11 cellular contexts compared by ENCODE assay signal in the genomic region with DNA sequence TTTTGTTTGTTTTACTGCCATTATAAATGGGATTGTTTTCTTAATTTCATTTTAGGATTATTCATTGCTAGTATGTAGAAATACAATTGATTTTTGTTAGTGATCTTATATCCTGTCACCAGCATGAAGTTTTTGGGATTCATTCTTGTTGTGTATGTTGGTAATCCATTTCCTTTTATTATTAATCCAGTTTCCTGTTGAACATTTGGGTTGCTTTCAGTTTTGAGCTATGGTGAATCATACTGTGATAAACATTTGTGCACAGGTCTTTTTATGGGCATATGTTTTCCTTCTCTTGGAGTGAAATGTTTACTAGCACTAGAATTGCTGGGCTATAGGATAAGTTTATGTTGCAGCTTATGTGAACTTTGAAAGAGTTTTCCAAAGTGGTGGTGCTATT.
DNase-seq lines count a peak whose midpoint lies in the region; ATAC-seq, FAIRE-seq and TF ChIP-seq lines count a peak whose summit lies in the region.
"Had no signal": no experiment of that assay in that cellular context is flagged by ENCODE, and none has a peak within 500 bp of the region (broad histone marks: within the 10 kb centered on the region; RNA-seq: fewer than 3 reads in every experiment).

No MANE protein-coding gene starts in this region.

- no peak overlapping the region for H3K4me3 ChIP-seq in bronchial epithelial cell (ENCODE audit: low read depth, low read length)

- no peak for TF ChIP-seq CTCF in bronchial epithelial cell (IDR thresholded peaks at IDR 0.05; ENCODE audit: insufficient read depth, low read length, severe bottlenecking)

- no peak for FAIRE-seq in bronchial epithelial cell (lab: Jason Lieb, UNC)

- intact Hi-C loops in left colon (cut with DNase I, micrococcal nuclease) = no loop called here

- peak; percentile 56 for DNase-seq in bronchial epithelial cell (ENCODE audit: low read depth)
- DNase-seq in left colon = no peak
- DNase-seq in C1 segment of cervical spinal cord (lab: John Stamatoyannopoulos, UW) = no peak
- DNase-seq in activated CD4-positive, alpha-beta T cell treated with anti-CD3 and anti-CD28 coated beads, Interleukin-2, amount 50 U/mL, for 1 hour = no peak
- DNase-seq in NAMALWA (ENCODE audit: low spot score) = no peak
- DNase-seq: left cardiac atrium; stimulated activated CD4-positive, alpha-beta T cell treated with anti-CD3 and anti-CD28 coated beads, Interleukin-4, amount 100 ng/mL, for 4 hours; substantia nigra had no signal

- H3K36me3 ChIP-seq in bronchial epithelial cell (ENCODE audit: control insufficient read depth, insufficient read depth, low read length) = peaks cover 3% of the 10 kb centered on the region

- peak; percentile 68 for ATAC-seq in GM18861 (IDR thresholded peaks at IDR 0.05; ENCODE audit: unreplicated experiment)
- peak; percentile 75 for ATAC-seq in HG03175 (IDR thresholded peaks at IDR 0.05; ENCODE audit: unreplicated experiment)
- peak; percentile 78 for ATAC-seq in left colon
- no peak for ATAC-seq in GM21717 (IDR thresholded peaks at IDR 0.05; ENCODE audit: unreplicated experiment)
- ATAC-seq: left cardiac atrium had no signal

- no peaks in the 10 kb centered on the region for H3K27me3 ChIP-seq in bronchial epithelial cell (ENCODE audit: control insufficient read depth, insufficient read depth, low read length)
